In the genomic region with DNA sequence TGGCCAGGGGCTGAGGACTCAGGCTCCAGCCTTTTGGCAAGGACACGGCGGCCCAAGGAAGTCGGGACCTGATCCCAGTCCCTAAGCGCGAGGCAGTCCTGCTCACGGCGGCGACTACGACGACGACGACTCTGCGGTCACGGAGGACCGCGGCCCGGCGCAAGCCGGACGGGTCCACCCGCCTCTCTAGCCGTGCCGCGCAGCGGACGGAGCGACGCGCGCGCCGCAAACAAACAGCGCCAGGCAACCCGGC, we compare ENCODE assay signal across 8 cellular contexts. TPM values are rescaled to one million over a fixed set of nuclear protein-coding genes. Genes with fewer than 3 reads are reported as not detected.
DNase-seq lines count a peak whose midpoint lies in the region; ATAC-seq and TF ChIP-seq lines count a peak whose summit lies in the region.

No MANE protein-coding gene starts in this region.

- H3K4me1 Mint-ChIP-seq in activated naive CD8-positive, alpha-beta T cell treated with anti-CD3 and anti-CD28 coated beads, Interleukin-2, amount 10 ng/mL, durations not matched to agents 7 days and 5 days = peaks cover 1% of the 10 kb centered on the region

- H3K27me3 Mint-ChIP-seq in activated naive CD8-positive, alpha-beta T cell treated with anti-CD3 and anti-CD28 coated beads, Interleukin-2, amount 10 ng/mL, durations not matched to agents 7 days and 5 days = peaks cover 26% of the 10 kb centered on the region

- CTCF ChIA-PET in HEK293 (lab: Yijun Ruan, JAX) = interaction anchor here (0.7 to 2.6 kb wide), 7 partner anchors 98 to 1874 kb away, joined by 3 to 36 read pairs (median 3); no protein-coding TSS in a partner anchor

- H3K36me3 ChIP-seq in HEK293 (ENCODE audit: control insufficient read depth in 2 of 2, insufficient read depth in 1 of 2, low read length in 2 of 2) = no peaks in the 10 kb centered on the region
- no peaks in the 10 kb centered on the region for H3K36me3 ChIP-seq in stomach smooth muscle (ENCODE audit: control insufficient read depth in 2 of 2, insufficient read depth in 2 of 2, low read length in 2 of 2)

- ATAC-seq in activated naive CD8-positive, alpha-beta T cell treated with anti-CD3 and anti-CD28 coated beads, Interleukin-2, amount 10 ng/mL, durations not matched to agents 7 days and 5 days (ENCODE audit: low read depth) = no peak
- ATAC-seq in HG03039 (IDR thresholded peaks at IDR 0.05; ENCODE audit: unreplicated experiment) (no peak), HG03354 (IDR thresholded peaks at IDR 0.05; ENCODE audit: poor library complexity, severe bottlenecking, unreplicated experiment) (no peak)

- peak overlapping the region; percentile 40; the same call in 1 of the 2 replicates for H3K27ac ChIP-seq in HEK293 (ENCODE audit: extremely low read depth, low read depth, low read length)
- H3K27ac ChIP-seq in stomach smooth muscle (ENCODE audit: low read length) = peak overlapping the region; percentile 99

- H3K9me3 Mint-ChIP-seq in activated naive CD8-positive, alpha-beta T cell treated with anti-CD3 and anti-CD28 coated beads, Interleukin-2, amount 10 ng/mL, durations not matched to agents 7 days and 5 days = no peaks in the 10 kb centered on the region

- no peak for TF ChIP-seq CTCF in HEK293 (tag by site-specific recombination; IDR thresholded peaks at IDR 0.05)

- POLR2A ChIA-PET in HEK293 (lab: Yijun Ruan, JAX) = interaction anchor here (0.5 to 2.7 kb wide), 12 partner anchors 16 to 632 kb away, joined by 3 to 19 read pairs (median 4); a partner anchor contains a TSS
- POLR2A ChIA-PET in activated naive CD8-positive, alpha-beta T cell treated with anti-CD3 and anti-CD28 coated beads, Interleukin-2, amount 10 ng/mL, durations not matched to agents 7 days and 5 days (lab: Charles Lee) = interaction anchor here (0.9 kb wide), 1 partner anchor 185 kb away, joined by 3 read pairs; no protein-coding TSS in a partner anchor

- no peaks in the 10 kb centered on the region for H3K36me3 Mint-ChIP-seq in activated naive CD8-positive, alpha-beta T cell treated with anti-CD3 and anti-CD28 coated beads, Interleukin-2, amount 10 ng/mL, durations not matched to agents 7 days and 5 days

- no peak for DNase-seq in activated naive CD8-positive, alpha-beta T cell treated with anti-CD3 and anti-CD28 coated beads, Interleukin-2, amount 10 ng/mL, durations not matched to agents 7 days and 5 days
- DNase-seq in NCI-H187 treated with DMSO at 0.1 percent for 48 hours (lab: John Stamatoyannopoulos, UW) = no peak
- DNase-seq in NCI-H146 (lab: John Stamatoyannopoulos, UW) = no peak

- H3K9me3 ChIP-seq in HEK293 (ENCODE audit: control insufficient read depth, insufficient read depth, low read depth, low read length) (no peaks in the 10 kb centered on the region), iPS-18c (ENCODE audit: control insufficient read depth, insufficient read depth, low read length) (no peaks in the 10 kb centered on the region), stomach smooth muscle (ENCODE audit: control insufficient read depth in 2 of 2, low read length in 2 of 2) (no peaks in the 10 kb centered on the region)

- H3K4me3 ChIP-seq in HEK293 (ENCODE audit: low read depth, low read length) = peak overlapping the region; percentile 51
- H3K4me3 ChIP-seq in iPS-18c (ENCODE audit: insufficient read depth, low read depth, low read length) = peak overlapping the region; percentile 63
- peak overlapping the region; percentile 81 to 83 for H3K4me3 ChIP-seq in stomach smooth muscle (ENCODE audit: low read length in 2 of 2)

- H3K9ac ChIP-seq in stomach smooth muscle (ENCODE audit: low read length in 2 of 2) = peak overlapping the region; percentile 84 to 92

- H3K4me1 ChIP-seq in HEK293 (ENCODE audit: control insufficient read depth, insufficient read depth, low read length) (peaks cover 14% of the 10 kb centered on the region), stomach smooth muscle (ENCODE audit: control insufficient read depth, insufficient read depth, low read length) (peaks cover 57% of the 10 kb centered on the region)

- H3K27me3 ChIP-seq in stomach smooth muscle (ENCODE audit: control insufficient read depth in 1 of 2, insufficient read depth in 2 of 2, low read length in 2 of 2) = peaks cover 0 to 3% of the 10 kb centered on the region in 2 donors

- H3K4me3 Mint-ChIP-seq in activated naive CD8-positive, alpha-beta T cell treated with anti-CD3 and anti-CD28 coated beads, Interleukin-2, amount 10 ng/mL, durations not matched to agents 7 days and 5 days = peak overlapping the region; percentile 55

- no peak overlapping the region for H3K27ac Mint-ChIP-seq in activated naive CD8-positive, alpha-beta T cell treated with anti-CD3 and anti-CD28 coated beads, Interleukin-2, amount 10 ng/mL, durations not matched to agents 7 days and 5 days

TF ChIP-seq in HEK293, 187 proteins besides CTCF, POLR2A, EP300 and RAD21:
- TF ChIP-seq ZNF571 (tag by site-specific recombination; IDR thresholded peaks at IDR 0.05) (no peak), ZBTB48 (tag by site-specific recombination; IDR thresholded peaks at IDR 0.05) (0 out of 2 replicates have a peak, but pooled peaks have one; percentile 24), ZSCAN30 (tag by site-specific recombination; IDR thresholded peaks at IDR 0.05) (peak; percentile 9; the same call in 1 of the 2 replicates), ZNF114 (tag by site-specific recombination; IDR thresholded peaks at IDR 0.05) (no peak), ZNF501 (tag by site-specific recombination; IDR thresholded peaks at IDR 0.05) (no peak), ZNF785 (tag by site-specific recombination; IDR thresholded peaks at IDR 0.05) (no peak), ZNF600 (tag by site-specific recombination; IDR thresholded peaks at IDR 0.05) (no peak)
- TF ChIP-seq, protein P1, sequence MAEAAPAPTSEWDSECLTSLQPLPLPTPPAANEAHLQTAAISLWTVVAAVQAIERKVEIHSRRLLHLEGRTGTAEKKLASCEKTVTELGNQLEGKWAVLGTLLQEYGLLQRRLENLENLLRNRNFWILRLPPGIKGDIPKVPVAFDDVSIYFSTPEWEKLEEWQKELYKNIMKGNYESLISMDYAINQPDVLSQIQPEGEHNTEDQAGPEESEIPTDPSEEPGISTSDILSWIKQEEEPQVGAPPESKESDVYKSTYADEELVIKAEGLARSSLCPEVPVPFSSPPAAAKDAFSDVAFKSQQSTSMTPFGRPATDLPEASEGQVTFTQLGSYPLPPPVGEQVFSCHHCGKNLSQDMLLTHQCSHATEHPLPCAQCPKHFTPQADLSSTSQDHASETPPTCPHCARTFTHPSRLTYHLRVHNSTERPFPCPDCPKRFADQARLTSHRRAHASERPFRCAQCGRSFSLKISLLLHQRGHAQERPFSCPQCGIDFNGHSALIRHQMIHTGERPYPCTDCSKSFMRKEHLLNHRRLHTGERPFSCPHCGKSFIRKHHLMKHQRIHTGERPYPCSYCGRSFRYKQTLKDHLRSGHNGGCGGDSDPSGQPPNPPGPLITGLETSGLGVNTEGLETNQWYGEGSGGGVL (tag by site-specific recombination; IDR thresholded peaks at IDR 0.05) = peak; percentile 26
- TF ChIP-seq, protein P2, sequence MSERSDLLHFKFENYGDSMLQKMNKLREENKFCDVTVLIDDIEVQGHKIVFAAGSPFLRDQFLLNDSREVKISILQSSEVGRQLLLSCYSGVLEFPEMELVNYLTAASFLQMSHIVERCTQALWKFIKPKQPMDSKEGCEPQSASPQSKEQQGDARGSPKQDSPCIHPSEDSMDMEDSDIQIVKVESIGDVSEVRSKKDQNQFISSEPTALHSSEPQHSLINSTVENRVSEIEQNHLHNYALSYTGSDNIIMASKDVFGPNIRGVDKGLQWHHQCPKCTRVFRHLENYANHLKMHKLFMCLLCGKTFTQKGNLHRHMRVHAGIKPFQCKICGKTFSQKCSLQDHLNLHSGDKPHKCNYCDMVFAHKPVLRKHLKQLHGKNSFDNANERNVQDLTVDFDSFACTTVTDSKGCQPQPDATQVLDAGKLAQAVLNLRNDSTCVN (tag by site-specific recombination; optimal IDR thresholded peaks at IDR 0.05) = no peak
TF ChIP-seq in HEK293: peak in this region for 3.

RNA-seq across cellular contexts. Expression of a gene that starts 0.4 kb away (rescaled TPM):
- total RNA-seq in activated naive CD8-positive, alpha-beta T cell treated with anti-CD3 and anti-CD28 coated beads, Interleukin-2, amount 10 ng/mL, durations not matched to agents 7 days and 5 days = under 1 TPM; 0.08 to 0.09 TPM

RNA-seq across cellular contexts. Expression of a gene that starts 59.4 kb away (rescaled TPM):
- not detected for total RNA-seq in activated naive CD8-positive, alpha-beta T cell treated with anti-CD3 and anti-CD28 coated beads, Interleukin-2, amount 10 ng/mL, durations not matched to agents 7 days and 5 days
